8 cellular contexts compared by ENCODE assay signal in genomic region chr6:28941681-28942448, GRCh38. TPM values are rescaled to one million over a fixed set of nuclear protein-coding genes. Genes with fewer than 3 reads are reported as not detected.
DNase-seq lines count a peak whose midpoint lies in the region; ATAC-seq and TF ChIP-seq lines count a peak whose summit lies in the region.

No MANE protein-coding gene starts in this region.

- H3K9ac ChIP-seq in KMS-11: no peak overlapping the region; the same call in 1 of the 2 replicates

- H3K9me3 Mint-ChIP-seq in CD4-positive, CD25-positive, alpha-beta regulatory T cell: peaks cover 0 to 14% (median 5%) of the 10 kb centered on the region in 7 donors
- no peaks in the 10 kb centered on the region for H3K9me3 Mint-ChIP-seq in natural killer cell

- peak overlapping the region; percentile 12; the same call in 1 of the 2 replicates for H2AFZ ChIP-seq in KMS-11 (ENCODE audit: low read depth)

- H3K9me3 ChIP-seq in CD4-positive, CD25-positive, alpha-beta regulatory T cell (ENCODE audit: control insufficient read depth in 2 of 2, low read length in 2 of 2): no peaks in the 10 kb centered on the region

- H3K4me1 ChIP-seq in CD4-positive, CD25-positive, alpha-beta regulatory T cell (ENCODE audit: control insufficient read depth, insufficient read depth, low read length, poor library complexity, severe bottlenecking): peaks cover 33% of the 10 kb centered on the region
- peaks cover 13% of the 10 kb centered on the region for H3K4me1 ChIP-seq in KMS-11 (ENCODE audit: low read depth, poor library complexity, severe bottlenecking)

- H3K4me1 Mint-ChIP-seq in CD4-positive, CD25-positive, alpha-beta regulatory T cell: peaks cover 30 to 62% (median 46%) of the 10 kb centered on the region in 4 donors
- peaks cover 48 to 51% of the 10 kb centered on the region in 2 donors for H3K4me1 Mint-ChIP-seq in natural killer cell

- no peaks in the 10 kb centered on the region for H3K36me3 ChIP-seq in CD4-positive, CD25-positive, alpha-beta regulatory T cell (ENCODE audit: control insufficient read depth, insufficient read depth, low read length)
- no peaks in the 10 kb centered on the region for H3K36me3 ChIP-seq in KMS-11 (ENCODE audit: insufficient read depth)

- no peaks in the 10 kb centered on the region for H3K36me3 Mint-ChIP-seq in CD4-positive, CD25-positive, alpha-beta regulatory T cell
- H3K36me3 Mint-ChIP-seq in natural killer cell: peaks cover 8% of the 10 kb centered on the region

- no peak for TF ChIP-seq CTCF in KMS-11 (conservative IDR thresholded peaks at IDR 0.05; ENCODE audit: low read depth, low read length)
- no peak for TF ChIP-seq CTCF in natural killer cell (IDR thresholded peaks at IDR 0.05)

- H3K4me2 ChIP-seq in KMS-11: peak overlapping the region; percentile 90

- no peak for ATAC-seq in CD4-positive, CD25-positive, alpha-beta regulatory T cell (ENCODE audit: low read depth in 2 of 2)
- ATAC-seq in natural killer cell: no peak
- no peak for ATAC-seq in HG02885 (IDR thresholded peaks at IDR 0.05; ENCODE audit: poor library complexity, unreplicated experiment)
- ATAC-seq in GM21576 (IDR thresholded peaks at IDR 0.05; ENCODE audit: unreplicated experiment): no peak
- no peak for ATAC-seq in HG02610 (IDR thresholded peaks at IDR 0.05; ENCODE audit: unreplicated experiment)

- intact Hi-C loops in natural killer cell (cut with micrococcal nuclease): loop anchor here (1.0 to 5.0 kb wide), 7 partner anchors 39 to 1463 kb away; a partner anchor contains a TSS

- no peak for DNase-seq in CD4-positive, CD25-positive, alpha-beta regulatory T cell
- DNase-seq in cerebellum (ENCODE audit: low spot score) (peak; percentile 59), natural killer cell (no peak), NCI-H2081 treated with DMSO at 0.1 percent for 48 hours (lab: John Stamatoyannopoulos, UW) (no peak)

- peak overlapping the region; percentile 72 for H3K27ac ChIP-seq in CD4-positive, CD25-positive, alpha-beta regulatory T cell (ENCODE audit: insufficient read depth, low read length, poor library complexity, severe bottlenecking)
- H3K27ac ChIP-seq in KMS-11: peak overlapping the region; percentile 44; the same call in 1 of the 2 replicates

- H3K27ac Mint-ChIP-seq in CD4-positive, CD25-positive, alpha-beta regulatory T cell: peak overlapping the region; percentile 93 to 94 (median 94)
- peak overlapping the region; percentile 96 to 98 for H3K27ac Mint-ChIP-seq in natural killer cell

- no peaks in the 10 kb centered on the region for H3K27me3 ChIP-seq in CD4-positive, CD25-positive, alpha-beta regulatory T cell (ENCODE audit: control insufficient read depth, insufficient read depth, low read length)
- H3K27me3 ChIP-seq in KMS-11 (ENCODE audit: insufficient read depth, low read depth): no peaks in the 10 kb centered on the region

- no peaks in the 10 kb centered on the region for H4K20me1 ChIP-seq in KMS-11 (ENCODE audit: insufficient read depth)

- peak overlapping the region; percentile 92 to 94 (median 92) for H3K4me3 Mint-ChIP-seq in CD4-positive, CD25-positive, alpha-beta regulatory T cell
- peak overlapping the region; percentile 99 for H3K4me3 Mint-ChIP-seq in natural killer cell

- H3K4me3 ChIP-seq in CD4-positive, CD25-positive, alpha-beta regulatory T cell (ENCODE audit: low read depth, low read length): peak overlapping the region; percentile 82
- H3K4me3 ChIP-seq in KMS-11 (IDR thresholded peaks at IDR 0.05; ENCODE audit: insufficient read depth, low read depth, low read length): no peak overlapping the region

- no peaks in the 10 kb centered on the region for H3K79me2 ChIP-seq in KMS-11 (ENCODE audit: insufficient read depth, low read depth)

- peaks cover 42% of the 10 kb centered on the region for H3K27me3 Mint-ChIP-seq in CD4-positive, CD25-positive, alpha-beta regulatory T cell
- peaks cover 0 to 7% of the 10 kb centered on the region in 2 donors for H3K27me3 Mint-ChIP-seq in natural killer cell (ENCODE audit: low read depth in 2 of 2)

RNA-seq across cellular contexts. Expression of gene TRIM27, which starts 18.1 kb away (rescaled TPM):
- 23.5 TPM for total RNA-seq in CD4-positive, CD25-positive, alpha-beta regulatory T cell
- polyA plus RNA-seq in CD4-positive, CD25-positive, alpha-beta regulatory T cell: 10 to 100 TPM; 46.2 to 76.4 (median 59.4) TPM
- total RNA-seq in cerebellum (75.8 TPM), natural killer cell (10 to 100 TPM; 19.3 to 33.6 (median 25.1) TPM)
